In genomic region chr14:51219473-51220448, GRCh38 we compare ENCODE assay signal across 8 cellular contexts. TPM values are rescaled to one million over a fixed set of nuclear protein-coding genes. Genes with fewer than 3 reads are reported as not detected.
DNase-seq lines count a peak whose midpoint lies in the region; ATAC-seq and TF ChIP-seq lines count a peak whose summit lies in the region.

No MANE protein-coding gene starts in this region.

- H3K27ac ChIP-seq in Panc1 (ENCODE audit: low read length) (no peak overlapping the region), tibial nerve (no peak overlapping the region)

- peaks cover 2% of the 10 kb centered on the region; the same call in 1 of the 2 replicates for H3K27me3 ChIP-seq in Panc1 (ENCODE audit: control insufficient read depth, insufficient read depth, low read length)
- no peaks in the 10 kb centered on the region for H3K27me3 ChIP-seq in tibial nerve

- CTCF ChIA-PET in Panc1 (lab: Charles Lee), result no interaction called here

- 65 to 66% methylated on average over 7 of the region's 7 CpGs for WGBS in tibial nerve, 2 donors

- DNase-seq in AG09319 (ENCODE audit: extremely low read depth, low read depth) (no peak), HCEC 1CT (peak; percentile 41), Panc1 (ENCODE audit: low read depth, low spot score) (no peak), foreskin fibroblast (peak in 1 of 2 donors; percentile 67), tibial nerve (ENCODE audit: low spot score in 2 of 2) (peak in 1 of 2 donors; percentile 44), T-helper 9 cell (no peak)
- DNase-seq in stimulated activated CD4-positive, alpha-beta T cell treated with anti-CD3 and anti-CD28 coated beads, Interleukin-4, amount 100 ng/mL, for 4 hours, result no peak

- POLR2A ChIA-PET in Panc1 (lab: Charles Lee), result interaction anchor here (0.7 kb wide), 1 partner anchor 969 kb away, joined by 4 read pairs; no protein-coding TSS in a partner anchor

- H3K9me3 ChIP-seq in Panc1 (ENCODE audit: control insufficient read depth, insufficient read depth, low read depth, low read length), result no peaks in the 10 kb centered on the region
- no peaks in the 10 kb centered on the region for H3K9me3 ChIP-seq in tibial nerve

- intact Hi-C loops in Panc1 (cut with micrococcal nuclease; ENCODE audit: unreplicated experiment), result loop anchor here (10.0 kb wide), 1 partner anchor 265 kb away; no protein-coding TSS in a partner anchor

- H3K4me3 ChIP-seq in Panc1 (ENCODE audit: low read depth in 2 of 2, low read length in 2 of 2) (no peak overlapping the region), foreskin fibroblast (ENCODE audit: low read depth in 1 of 2, low read length in 2 of 2) (no peak overlapping the region), tibial nerve (no peak overlapping the region)

- TF ChIP-seq CTCF in AG09319 (IDR thresholded peaks at IDR 0.05; ENCODE audit: low read depth, low read length) (peak; percentile 71), Panc1 (IDR thresholded peaks at IDR 0.05) (peak; percentile 48; the same call in 1 of the 2 replicates), foreskin fibroblast (IDR thresholded peaks at IDR 0.05; ENCODE audit: low read depth, low read length) (peak; percentile 65), tibial nerve (IDR thresholded peaks at IDR 0.05) (peak; percentile 50 to 70 (median 55))

- ATAC-seq in Panc1 (no peak), HG02623 (IDR thresholded peaks at IDR 0.05; ENCODE audit: unreplicated experiment) (no peak)

- no TSS peak for BruUV-seq in Panc1 (replicated peaks; lab: Mats Ljungman, UMichigan)

- H3K4me1 ChIP-seq in Panc1 (ENCODE audit: control insufficient read depth, insufficient read depth, low read length), result no peaks in the 10 kb centered on the region
- H3K4me1 ChIP-seq in tibial nerve, result no peaks in the 10 kb centered on the region

- TF ChIP-seq POLR2A in tibial nerve (IDR thresholded peaks at IDR 0.05), result no peak

- H3K36me3 ChIP-seq in Panc1 (ENCODE audit: control insufficient read depth, insufficient read depth, low read length) (no peaks in the 10 kb centered on the region), tibial nerve (no peaks in the 10 kb centered on the region)

- no peak for TF ChIP-seq EP300 in tibial nerve (IDR thresholded peaks at IDR 0.05)

- in situ Hi-C loops in Panc1 (cut with HindIII; ENCODE audit: low pct_unique_long_range_greater_than_20kb, low sequenced_read_pairs), result no loop called here

RNA-seq across cellular contexts. Expression of gene TMX1, which starts 20.3 kb away (rescaled TPM):
- total RNA-seq in Panc1 (2021; ENCODE audit: unreplicated experiment) (34.9 TPM), tibial nerve (10 to 100 TPM; 19.4 to 25.1 (median 20.9) TPM)
- polyA plus RNA-seq in Panc1 (2012; ENCODE audit: insufficient read length), result 20.8 TPM
